15 cellular contexts compared by ENCODE assay signal in genomic region chr19:55152017-55152416, GRCh38. TPM values are rescaled to one million over a fixed set of nuclear protein-coding genes. Genes with fewer than 3 reads are reported as not detected.
A peak's percentile ranks its signal among the peaks of the same experiment; 100 is the strongest.
DNase-seq lines count a peak whose midpoint lies in the region; ATAC-seq, FAIRE-seq and TF ChIP-seq lines count a peak whose summit lies in the region.
"Had no signal": no experiment of that assay in that cellular context is flagged by ENCODE, and none has a peak within 500 bp of the region (broad histone marks: within the 10 kb centered on the region; RNA-seq: fewer than 3 reads in every experiment).

No MANE protein-coding gene starts in this region.

- peaks cover 2 to 6% of the 10 kb centered on the region in 2 donors for H3K36me3 Mint-ChIP-seq in CD14-positive monocyte

- peaks cover 3% of the 10 kb centered on the region; the same call in 1 of the 2 replicates for H3K79me1 ChIP-seq in H1 (ENCODE audit: low read depth, low read length)

- no peak overlapping the region for H4K5ac ChIP-seq in H1 (ENCODE audit: insufficient read length, low read depth, low read length)

- FAIRE-seq in H1 (lab: Jason Lieb, UNC): no peak

- H3K36me3 ChIP-seq in H1 (ENCODE audit: control insufficient read depth in 2 of 4, insufficient read depth in 4 of 4, low read length in 3 of 4) (peaks cover 0 to 5% (median 2%) of the 10 kb centered on the region in 4 experiments; a peak in 2 of 8 replicates), brain microvascular endothelial cell (replicated peaks) (no peaks in the 10 kb centered on the region)
- H3K36me3 ChIP-seq: thyroid gland had no signal

- no peak overlapping the region for H4K91ac ChIP-seq in H1 (replicated peaks; ENCODE audit: insufficient read length, low read length)

- no peak overlapping the region for H3K4ac ChIP-seq in H1 (replicated peaks; ENCODE audit: insufficient read length, low read depth, low read length)

- no peak overlapping the region for H4K8ac ChIP-seq in H1 (ENCODE audit: extremely low read depth, insufficient read depth, low read length)

- no peak overlapping the region for H2BK120ac ChIP-seq in H1 (replicated peaks; ENCODE audit: low read depth, low read length)

- TF ChIP-seq RAD21 in H1 (IDR thresholded peaks at IDR 0.05 in 1 of 2, conservative IDR thresholded peaks at IDR 0.05 in 1 of 2; ENCODE audit: low read depth in 2 of 2, low read length in 2 of 2): no peak

- no peak for TF ChIP-seq EP300 in H1 (IDR thresholded peaks at IDR 0.05; ENCODE audit: borderline replicate concordance in 1 of 2, low read depth in 2 of 2, low read length in 2 of 2)

- H3K79me2 ChIP-seq in H1 (ENCODE audit: control insufficient read depth in 1 of 2, insufficient read depth in 2 of 2, low read length in 2 of 2): no peaks in the 10 kb centered on the region

- H3K4me3 Mint-ChIP-seq in CD14-positive monocyte: peak overlapping the region in 1 of 2 donors; percentile 62

- no peak overlapping the region for H3K4me3 ChIP-seq in H1 (ENCODE audit: extremely low read depth in 1 of 4, insufficient read depth in 2 of 4, low read depth in 3 of 4, low read length in 4 of 4)
- no peak overlapping the region for H3K4me3 ChIP-seq in brain microvascular endothelial cell (ENCODE audit: low read depth, low read length)
- H3K4me3 ChIP-seq: GM23248, lung, thyroid gland had no signal

- TF ChIP-seq CTCF in CD14-positive monocyte (IDR thresholded peaks at IDR 0.05): no peak
- TF ChIP-seq CTCF in H1 (IDR thresholded peaks at IDR 0.05; ENCODE audit: control extremely low read depth in 1 of 3, insufficient read depth in 1 of 3, low read depth in 1 of 3, low read length in 3 of 3): no peak
- TF ChIP-seq CTCF in brain microvascular endothelial cell (IDR thresholded peaks at IDR 0.05; ENCODE audit: low read depth, low read length, missing control alignments): no peak

- no peak for TF ChIP-seq POLR2A in H1 (IDR thresholded peaks at IDR 0.05; ENCODE audit: control extremely low read depth in 1 of 2, low read depth in 2 of 2, low read length in 2 of 2)

- peak overlapping the region in 4 of 7 donors; percentile 30 to 68 (median 56) for H3K27ac Mint-ChIP-seq in CD14-positive monocyte

- peak overlapping the region; percentile 18; the same call in 1 of the 2 replicates for H2BK15ac ChIP-seq in H1 (ENCODE audit: low read length)

- no peak overlapping the region for H3K4me2 ChIP-seq in H1 (ENCODE audit: insufficient read depth in 1 of 2, low read depth in 2 of 2, low read length in 2 of 2)

- no peak overlapping the region for H3K14ac ChIP-seq in H1 (ENCODE audit: insufficient read length)

- H3K27ac ChIP-seq in H1 (ENCODE audit: low read depth, low read length): no peak overlapping the region
- no peak overlapping the region for H3K27ac ChIP-seq in brain microvascular endothelial cell
- H3K27ac ChIP-seq: GM23248, thyroid gland had no signal

- CTCF ChIA-PET in H1 (lab: Charles Lee; ENCODE audit: partially characterized antibody): interaction anchor here (0.6 to 2.3 kb wide), 3 partner anchors 8 to 277 kb away, joined by 3 to 10 read pairs (median 5); no protein-coding TSS in a partner anchor

- 0 out of 2 replicates have a peak overlapping the region, but pooled peaks have one; percentile 60 for H2BK12ac ChIP-seq in H1 (ENCODE audit: low read depth, low read length)

- H3K4me1 Mint-ChIP-seq in CD14-positive monocyte: peaks cover 14% of the 10 kb centered on the region

- H3K9me3 ChIP-seq in H1 (ENCODE audit: insufficient read depth in 2 of 2, low read depth in 1 of 2, low read length in 1 of 2): peaks cover 0 to 4% of the 10 kb centered on the region in 2 experiments; a peak in 1 of 4 replicates
- H3K9me3 ChIP-seq: thyroid gland had no signal

- H3K23ac ChIP-seq in H1 (ENCODE audit: insufficient read length): no peak overlapping the region

- no peak overlapping the region for H2BK20ac ChIP-seq in H1 (ENCODE audit: low read length)

- intact Hi-C loops in CD14-positive monocyte (cut with micrococcal nuclease): no loop called here

- H3K18ac ChIP-seq in H1 (ENCODE audit: extremely low read depth, low read length): no peak overlapping the region

- POLR2A ChIA-PET in H1 (lab: Charles Lee; ENCODE audit: partially characterized antibody): interaction anchor here (1.0 to 1.4 kb wide), 4 partner anchors 8 to 107 kb away, joined by 3 to 5 read pairs (median 4); partner anchors contain the start of gene PPP6R1

- H3K9me3 Mint-ChIP-seq in CD14-positive monocyte: peaks cover 6 to 25% (median 17%) of the 10 kb centered on the region in 7 donors

- H2AK5ac ChIP-seq in H1 (ENCODE audit: low read depth, low read length): peak overlapping the region; percentile 32; the same call in 1 of the 2 replicates

- DNase-seq in CD14-positive monocyte (ENCODE audit: low spot score) (no peak), DMS 273 treated with DMSO at 0.1 percent for 48 hours (lab: John Stamatoyannopoulos, UW) (peak; percentile 38), NCI-H82 (lab: John Stamatoyannopoulos, UW) (peak; percentile 68), H1 (ENCODE audit: low read depth in 1 of 2, low spot score in 2 of 2) (no peak), brain microvascular endothelial cell (no peak), 8988T (no peak)
- DNase-seq: activated gamma-delta T cell treated with Interleukin-2 at 50 U/mL for 16 hours; dermis blood vessel endothelial cell; GM23248; head of caudate nucleus; NCI-H1048; NK-92 treated with Interleukin-12 subunit alpha and Interleukin-12 subunit beta, amount 100 ng/mL, for 24 hours had no signal

- H3K27me3 Mint-ChIP-seq in CD14-positive monocyte (ENCODE audit: low read depth in 3 of 3): peaks cover 49 to 67% (median 56%) of the 10 kb centered on the region in 3 donors

- H2AFZ ChIP-seq in H1 (ENCODE audit: low read length): no peak overlapping the region
- H2AFZ ChIP-seq: GM23248 had no signal

- H3K27me3 ChIP-seq in H1 (replicated peaks in 1 of 4; ENCODE audit: control insufficient read depth in 3 of 4, extremely low read depth in 1 of 4, insufficient read depth in 3 of 4, low read length in 3 of 4) (no peaks in the 10 kb centered on the region), brain microvascular endothelial cell (replicated peaks) (peaks cover 12% of the 10 kb centered on the region)

- in situ Hi-C loops in brain microvascular endothelial cell (cut with HindIII; ENCODE audit: low pct_ligation_motif_present, low sequenced_read_pairs): no loop called here

- peaks cover 11% of the 10 kb centered on the region; the same call in 1 of the 2 replicates for H3K23me2 ChIP-seq in H1 (ENCODE audit: low read depth, low read length)

- H3K9ac ChIP-seq in H1 (replicated peaks in 1 of 4; ENCODE audit: extremely low read depth in 1 of 4, low read depth in 3 of 4, low read length in 3 of 4): no peak overlapping the region
- H3K9ac ChIP-seq: GM23248 had no signal

- H3K4me1 ChIP-seq in H1 (replicated peaks in 1 of 4; ENCODE audit: control insufficient read depth in 3 of 4, insufficient read depth in 4 of 4, low read length in 3 of 4): peaks cover 6 to 23% (median 14%) of the 10 kb centered on the region in 4 experiments

- no peak overlapping the region for H2BK5ac ChIP-seq in H1 (ENCODE audit: low read depth, low read length)

- H4K20me1 ChIP-seq in H1 (replicated peaks in 1 of 2; ENCODE audit: control insufficient read depth in 1 of 2, insufficient read depth in 2 of 2, low read length in 2 of 2): no peaks in the 10 kb centered on the region

- ATAC-seq in GM18867 (IDR thresholded peaks at IDR 0.05; ENCODE audit: unreplicated experiment): no peak

- H3K56ac ChIP-seq in H1 (replicated peaks; ENCODE audit: insufficient read length, low read depth, low read length): no peak overlapping the region

RNA-seq across cellular contexts. Expression of gene TNNT1, which starts 3.0 kb away (rescaled TPM):
- polyA plus RNA-seq in CD14-positive monocyte (10 to 100 TPM in 1 of 2 donors, 1 to 10 TPM in 1; 9.8 to 41.9 TPM), H1 (2011; rRNA removed) (69.6 and 97.9 TPM in 2 replicates)
- total RNA-seq in H1 (2021; fragmentation: NEBNext Ultra II Directional; extraction: Animal tissue kit (Norgen Biotek cat#: 25700)): 107 and 115 TPM in 2 replicates
- polyA plus RNA-seq in H1 (2011; cell fraction: cytosol; rRNA removed): 164 TPM
- polyA plus RNA-seq in H1 (2011; cell fraction: nucleus; rRNA removed): 90.2 TPM
- 112 to 203 TPM (median 168 TPM) in 4 replicates for polyA plus RNA-seq in H1 (2012, experiment 1 of 2)
- 169 TPM for polyA plus RNA-seq in H1 (2012, experiment 2 of 2)
- 121 TPM for polyA plus RNA-seq in H1 (2013, experiment 1 of 2)
- polyA plus RNA-seq in H1 (2013, experiment 2 of 2): 121 TPM
- polyA minus RNA-seq in H1 (2011; rRNA and poly(A)+ RNA removed): 11.5 and 12.7 TPM in 2 replicates
- 25.4 TPM for polyA minus RNA-seq in H1 (2011; cell fraction: cytosol; rRNA and poly(A)+ RNA removed)
- 20.5 TPM for polyA minus RNA-seq in H1 (2011; cell fraction: nucleus; rRNA and poly(A)+ RNA removed)
- total RNA-seq: thyroid gland had no signal

RNA-seq across cellular contexts. Expression of gene TNNI3, which starts 5.5 kb away (rescaled TPM):
- 1 to 10 TPM in 1 of 2 donors, not detected in 1; 1.2 TPM for polyA plus RNA-seq in CD14-positive monocyte
- 16.6 and 16.9 TPM in 2 replicates for total RNA-seq in H1 (2021; fragmentation: NEBNext Ultra II Directional; extraction: Animal tissue kit (Norgen Biotek cat#: 25700))
- polyA plus RNA-seq in H1 (2011; rRNA removed): 56.0 and 67.9 TPM in 2 replicates
- 60.1 TPM for polyA plus RNA-seq in H1 (2011; cell fraction: cytosol; rRNA removed)
- 34.8 TPM for polyA plus RNA-seq in H1 (2011; cell fraction: nucleus; rRNA removed)
- polyA plus RNA-seq in H1 (2012, experiment 1 of 2): 29.4 to 46.2 TPM (median 42.5 TPM) in 4 replicates
- 33.8 TPM for polyA plus RNA-seq in H1 (2012, experiment 2 of 2)
- polyA plus RNA-seq in H1 (2013, experiment 1 of 2): 59.4 TPM
- 58.0 TPM for polyA plus RNA-seq in H1 (2013, experiment 2 of 2)
- 1.8 and 3.7 TPM in 2 replicates for polyA minus RNA-seq in H1 (2011; rRNA and poly(A)+ RNA removed)
- 9.2 TPM for polyA minus RNA-seq in H1 (2011; cell fraction: cytosol; rRNA and poly(A)+ RNA removed)
- polyA minus RNA-seq in H1 (2011; cell fraction: nucleus; rRNA and poly(A)+ RNA removed): 7.5 TPM
- total RNA-seq: dermis blood vessel endothelial cell, GM23248, thyroid gland had no signal
- polyA plus RNA-seq: GM23248 had no signal

RNA-seq across cellular contexts. Expression of gene DNAAF3, which starts 14.4 kb away (rescaled TPM):
- polyA plus RNA-seq in CD14-positive monocyte (under 1 TPM in 1 of 2 donors, not detected in 1; 0.19 TPM), H1 (2011; rRNA removed) (8.0 and 13.8 TPM in 2 replicates)
- total RNA-seq in H1 (2021; fragmentation: NEBNext Ultra II Directional; extraction: Animal tissue kit (Norgen Biotek cat#: 25700)): 5.4 and 5.7 TPM in 2 replicates
- polyA plus RNA-seq in H1 (2011; cell fraction: cytosol; rRNA removed): 7.2 TPM
- 15.2 TPM for polyA plus RNA-seq in H1 (2011; cell fraction: nucleus; rRNA removed)
- 4.0 to 6.8 TPM (median 5.7 TPM) in 4 replicates for polyA plus RNA-seq in H1 (2012, experiment 1 of 2)
- 6.5 TPM for polyA plus RNA-seq in H1 (2012, experiment 2 of 2)
- polyA plus RNA-seq in H1 (2013, experiment 1 of 2): 7.0 TPM
- 6.6 TPM for polyA plus RNA-seq in H1 (2013, experiment 2 of 2)
- polyA minus RNA-seq in H1 (2011; rRNA and poly(A)+ RNA removed): 1.5 and 1.9 TPM in 2 replicates
- 3.4 TPM for polyA minus RNA-seq in H1 (2011; cell fraction: cytosol; rRNA and poly(A)+ RNA removed)
- polyA minus RNA-seq in H1 (2011; cell fraction: nucleus; rRNA and poly(A)+ RNA removed): 1.8 TPM

RNA-seq across cellular contexts. Expression of gene SYT5, which starts 28.1 kb away (rescaled TPM):
- polyA plus RNA-seq in CD14-positive monocyte (not detected), H1 (2011; rRNA removed) (0.67 and 1.6 TPM in 2 replicates)
- 0.35 and 0.99 TPM in 2 replicates for total RNA-seq in H1 (2021; fragmentation: NEBNext Ultra II Directional; extraction: Animal tissue kit (Norgen Biotek cat#: 25700))
- polyA plus RNA-seq in H1 (2011; cell fraction: cytosol; rRNA removed): 0.67 TPM
- polyA plus RNA-seq in H1 (2011; cell fraction: nucleus; rRNA removed): 1.2 TPM
- 2.0 to 6.0 TPM (median 2.1 TPM) in 4 replicates for polyA plus RNA-seq in H1 (2012, experiment 1 of 2)
- 4.8 TPM for polyA plus RNA-seq in H1 (2012, experiment 2 of 2)
- polyA plus RNA-seq in H1 (2013, experiment 1 of 2): 1.6 TPM
- 2.3 TPM for polyA plus RNA-seq in H1 (2013, experiment 2 of 2)
- polyA minus RNA-seq in H1 (2011; rRNA and poly(A)+ RNA removed): 0.38 and 0.73 TPM in 2 replicates
- 1.2 TPM for polyA minus RNA-seq in H1 (2011; cell fraction: cytosol; rRNA and poly(A)+ RNA removed)
- polyA minus RNA-seq in H1 (2011; cell fraction: nucleus; rRNA and poly(A)+ RNA removed): 0.80 TPM
- total RNA-seq: dermis blood vessel endothelial cell, GM23248, thyroid gland had no signal

RNA-seq across cellular contexts. Expression of gene PPP1R12C, which starts 34.6 kb away (rescaled TPM):
- polyA plus RNA-seq in CD14-positive monocyte (1 to 10 TPM; 2.1 to 2.6 TPM), H1 (2011; rRNA removed) (31.7 and 49.5 TPM in 2 replicates)
- total RNA-seq in H1 (2021; fragmentation: NEBNext Ultra II Directional; extraction: Animal tissue kit (Norgen Biotek cat#: 25700)): 71.5 and 88.8 TPM in 2 replicates
- polyA plus RNA-seq in H1 (2011; cell fraction: cytosol; rRNA removed): 56.3 TPM
- 230 TPM for polyA plus RNA-seq in H1 (2011; cell fraction: nucleus; rRNA removed)
- 62.6 to 73.1 TPM (median 72.1 TPM) in 4 replicates for polyA plus RNA-seq in H1 (2012, experiment 1 of 2)
- 47.9 TPM for polyA plus RNA-seq in H1 (2012, experiment 2 of 2)
- 59.9 TPM for polyA plus RNA-seq in H1 (2013, experiment 1 of 2)
- 53.5 TPM for polyA plus RNA-seq in H1 (2013, experiment 2 of 2)
- polyA minus RNA-seq in H1 (2011; rRNA and poly(A)+ RNA removed): 12.3 and 14.2 TPM in 2 replicates
- 25.6 TPM for polyA minus RNA-seq in H1 (2011; cell fraction: cytosol; rRNA and poly(A)+ RNA removed)
- 48.5 TPM for polyA minus RNA-seq in H1 (2011; cell fraction: nucleus; rRNA and poly(A)+ RNA removed)

Comparison
In these comparisons a context has a peak if more than half of its experiments do, and no peak if none do; other contexts are left out.
1. DNase-seq: peak in DMS 273 treated with DMSO at 0.1 percent for 48 hours (single experiment) and NCI-H82 (single experiment); none in CD14-positive monocyte (single experiment), H1 (0 of 2), brain microvascular endothelial cell (single experiment) and 8988T (single experiment).
2. RNA of gene TNNI3, which starts 5.5 kb away (polyA plus RNA-seq): 29.4 to 67.9 TPM in H1; 1.2 TPM in CD14-positive monocyte; every median in the first group is over 10 times any median in the second.